Comparison of ENCODE assay signal across 15 cellular contexts in the genomic region with DNA sequence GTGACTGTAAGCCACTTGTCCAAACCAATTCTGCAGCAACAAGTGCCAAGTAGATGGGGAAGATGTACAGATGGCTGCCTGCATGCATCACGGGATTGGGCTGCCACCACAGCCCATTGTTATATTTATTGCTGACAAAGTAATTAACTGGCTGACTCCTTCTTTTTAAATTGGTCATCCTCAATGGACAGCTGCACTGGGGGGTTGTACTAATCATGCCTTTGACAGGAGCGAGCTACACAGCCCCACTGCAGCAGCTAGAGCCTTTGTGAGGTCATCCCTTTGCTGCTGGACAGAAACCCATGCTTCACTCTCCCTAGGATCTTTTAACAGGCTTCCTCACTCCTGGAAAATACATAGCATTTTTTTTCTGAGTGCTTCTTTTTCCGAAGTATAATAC.
"Had no signal": no experiment of that assay in that cellular context is flagged by ENCODE, and none has a peak within 500 bp of the region (broad histone marks: within the 10 kb centered on the region; RNA-seq: fewer than 3 reads in every experiment).

No MANE protein-coding gene starts in this region.

- H3K4me1 ChIP-seq: prostate gland had no signal

- H3K27me3 ChIP-seq: dorsolateral prefrontal cortex had no signal

- H3K4me3 ChIP-seq: dorsolateral prefrontal cortex, lung, prostate gland had no signal

- FAIRE-seq: bronchial epithelial cell, urothelium cell line had no signal

- ATAC-seq: activated CD8-positive, alpha-beta T cell treated with anti-CD3 and anti-CD28 coated beads for 36 hours; activated T-cell treated with anti-CD3 and anti-CD28 coated beads, Interleukin-2, amount 50 U/mL, for 72 hours; left cardiac atrium; naive thymus-derived CD8-positive, alpha-beta T cell; stimulated activated naive CD8-positive, alpha-beta T cell treated with anti-CD3 and anti-CD28 coated beads, Interleukin-15, amount 100 ng/mL, for 72 hours had no signal

- DNase-seq: activated CD4-positive, alpha-beta T cell treated with anti-CD3 and anti-CD28 coated beads for 4 hours; activated CD8-positive, alpha-beta memory T cell treated with anti-CD3 and anti-CD28 coated beads, Interleukin-2, amount 50 U/mL, for 4 hours; activated CD8-positive, alpha-beta T cell treated with anti-CD3 and anti-CD28 coated beads for 36 hours; activated T-cell treated with anti-CD3 and anti-CD28 coated beads, Interleukin-2, amount 50 U/mL, for 72 hours; aorta; dorsolateral prefrontal cortex; left cardiac atrium; naive thymus-derived CD8-positive, alpha-beta T cell; stimulated activated CD4-positive, alpha-beta T cell treated with anti-CD3 and anti-CD28 coated beads, Interleukin-4, amount 100 ng/mL, for 24 hours; stimulated activated naive CD8-positive, alpha-beta T cell treated with anti-CD3 and anti-CD28 coated beads, Interleukin-15, amount 100 ng/mL, for 72 hours; T1000 had no signal

- H3K9me3 ChIP-seq: prostate gland had no signal

- H3K36me3 ChIP-seq: prostate gland had no signal

- H3K27ac ChIP-seq: dorsolateral prefrontal cortex, prostate gland had no signal
